Comparison of ENCODE assay signal across 19 cellular contexts in genomic region chr2:120984046-120984445, GRCh38.
"Had no signal": no experiment of that assay in that cellular context is flagged by ENCODE, and none has a peak within 500 bp of the region (broad histone marks: within the 10 kb centered on the region; RNA-seq: fewer than 3 reads in every experiment).

No MANE protein-coding gene starts in this region.

- ATAC-seq: gastrocnemius medialis, left colon, lower lobe of right lung, pancreas had no signal

- H3K36me3 ChIP-seq: gastrocnemius medialis, lower lobe of right lung, pancreas had no signal

- H3K4me1 Mint-ChIP-seq: activated CD4-positive, alpha-beta T cell treated with anti-CD3 and anti-CD28 coated beads, Interleukin-2, amount 10 ng/mL, durations not matched to agents 7 days and 5 days; activated naive CD8-positive, alpha-beta T cell treated with anti-CD3 and anti-CD28 coated beads, Interleukin-2, amount 10 ng/mL, durations not matched to agents 7 days and 5 days; naive B cell had no signal

- DNase-seq: activated CD4-positive, alpha-beta T cell treated with anti-CD3 and anti-CD28 coated beads, Interleukin-2, amount 10 ng/mL, durations not matched to agents 7 days and 5 days; activated CD4-positive, CD25-positive, alpha-beta regulatory T cell; activated CD8-positive, alpha-beta memory T cell treated with anti-CD3 and anti-CD28 coated beads, Interleukin-2, amount 50 U/mL, for 48 hours; activated naive CD4-positive, alpha-beta T cell; activated naive CD8-positive, alpha-beta T cell treated with anti-CD3 and anti-CD28 coated beads, Interleukin-2, amount 10 ng/mL, durations not matched to agents 7 days and 5 days; erythroblast; gastrocnemius medialis; left colon; lower lobe of right lung; naive B cell; pancreas; stimulated activated CD4-positive, alpha-beta T cell treated with anti-CD3 and anti-CD28 coated beads, Interleukin-15, amount 100 ng/mL, for 24 hours; stimulated activated CD4-positive, alpha-beta T cell treated with anti-CD3 and anti-CD28 coated beads, Interleukin-4, amount 100 ng/mL, for 4 hours; stimulated activated CD8-positive, alpha-beta memory T cell treated with anti-CD3 and anti-CD28 coated beads, Interleukin-4, amount 100 ng/mL, for 48 hours; stimulated activated naive CD4-positive, alpha-beta T cell treated with Interleukin-2 at 50 U/mL for 16 hours; T-helper 2 cell had no signal

- H3K27me3 ChIP-seq: dorsolateral prefrontal cortex, gastrocnemius medialis, pancreas, tibial nerve had no signal

- H3K27ac ChIP-seq: dorsolateral prefrontal cortex, gastrocnemius medialis, lower lobe of right lung, pancreas, tibial nerve had no signal

- H3K4me3 Mint-ChIP-seq: activated CD4-positive, alpha-beta T cell treated with anti-CD3 and anti-CD28 coated beads, Interleukin-2, amount 10 ng/mL, durations not matched to agents 7 days and 5 days; activated naive CD8-positive, alpha-beta T cell treated with anti-CD3 and anti-CD28 coated beads, Interleukin-2, amount 10 ng/mL, durations not matched to agents 7 days and 5 days; naive B cell had no signal

- H3K36me3 Mint-ChIP-seq: activated naive CD8-positive, alpha-beta T cell treated with anti-CD3 and anti-CD28 coated beads, Interleukin-2, amount 10 ng/mL, durations not matched to agents 7 days and 5 days; naive B cell had no signal

- H3K4me1 ChIP-seq: gastrocnemius medialis, lower lobe of right lung, pancreas, tibial nerve had no signal

- H3K27me3 Mint-ChIP-seq: activated CD4-positive, alpha-beta T cell treated with anti-CD3 and anti-CD28 coated beads, Interleukin-2, amount 10 ng/mL, durations not matched to agents 7 days and 5 days; activated naive CD8-positive, alpha-beta T cell treated with anti-CD3 and anti-CD28 coated beads, Interleukin-2, amount 10 ng/mL, durations not matched to agents 7 days and 5 days; naive B cell had no signal

- FAIRE-seq: islet of Langerhans, pancreas had no signal

- H3K4me3 ChIP-seq: dorsolateral prefrontal cortex, gastrocnemius medialis, lower lobe of right lung, pancreas, tibial nerve had no signal

- H3K9me3 Mint-ChIP-seq: activated CD4-positive, alpha-beta T cell treated with anti-CD3 and anti-CD28 coated beads, Interleukin-2, amount 10 ng/mL, durations not matched to agents 7 days and 5 days; activated naive CD8-positive, alpha-beta T cell treated with anti-CD3 and anti-CD28 coated beads, Interleukin-2, amount 10 ng/mL, durations not matched to agents 7 days and 5 days had no signal

- H3K27ac Mint-ChIP-seq: activated CD4-positive, alpha-beta T cell treated with anti-CD3 and anti-CD28 coated beads, Interleukin-2, amount 10 ng/mL, durations not matched to agents 7 days and 5 days; activated naive CD8-positive, alpha-beta T cell treated with anti-CD3 and anti-CD28 coated beads, Interleukin-2, amount 10 ng/mL, durations not matched to agents 7 days and 5 days; naive B cell had no signal

- H3K9me3 ChIP-seq: gastrocnemius medialis, lower lobe of right lung, pancreas, tibial nerve had no signal
